In genomic region chr7:131039355-131039762, GRCh38 we compare ENCODE assay signal across 9 cellular contexts.
DNase-seq lines count a peak whose midpoint lies in the region; ATAC-seq and TF ChIP-seq lines count a peak whose summit lies in the region.
"Had no signal": no experiment of that assay in that cellular context is flagged by ENCODE, and none has a peak within 500 bp of the region (broad histone marks: within the 10 kb centered on the region; RNA-seq: fewer than 3 reads in every experiment).

No MANE protein-coding gene starts in this region.

- H3K79me2 ChIP-seq in neural progenitor cell (ENCODE audit: low read depth) = no peaks in the 10 kb centered on the region

- no peak for ATAC-seq in heart left ventricle
- ATAC-seq in Right ventricle myocardium inferior = no peak
- ATAC-seq: naive thymus-derived CD8-positive, alpha-beta T cell had no signal

- no peak overlapping the region for H3K4me2 ChIP-seq in neural progenitor cell

- H3K27ac Mint-ChIP-seq in neural progenitor cell = no peak overlapping the region

- H3K4me1 Mint-ChIP-seq in neural progenitor cell = peaks cover 13% of the 10 kb centered on the region

- peaks cover 8 to 65% (median 41%) of the 10 kb centered on the region in 12 donors for H3K4me1 ChIP-seq in heart left ventricle
- H3K4me1 ChIP-seq in tibial nerve = peaks cover 8 to 76% (median 23%) of the 10 kb centered on the region in 4 donors
- H3K4me1 ChIP-seq in neural progenitor cell = peaks cover 3% of the 10 kb centered on the region

- H3K27me3 ChIP-seq in heart left ventricle = no peaks in the 10 kb centered on the region
- H3K27me3 ChIP-seq in tibial nerve = no peaks in the 10 kb centered on the region
- H3K27me3 ChIP-seq in neural progenitor cell = no peaks in the 10 kb centered on the region

- H3K9me3 ChIP-seq in heart left ventricle (no peaks in the 10 kb centered on the region), tibial nerve (no peaks in the 10 kb centered on the region), neural progenitor cell (ENCODE audit: low read depth) (no peaks in the 10 kb centered on the region)

- no peak for TF ChIP-seq POLR2A in heart left ventricle (IDR thresholded peaks at IDR 0.05)
- TF ChIP-seq POLR2A in tibial nerve (IDR thresholded peaks at IDR 0.05) = no peak

- H3K27ac ChIP-seq in heart left ventricle = peak overlapping the region in 11 of 12 donors; percentile 6 to 72 (median 49)
- H3K27ac ChIP-seq in angular gyrus (ENCODE audit: low read depth, low read length) = peak overlapping the region; percentile 30
- peak overlapping the region; percentile 61 to 92 (median 80) for H3K27ac ChIP-seq in tibial nerve
- H3K27ac ChIP-seq in neural progenitor cell = no peak overlapping the region

- no peaks in the 10 kb centered on the region for H4K20me1 ChIP-seq in neural progenitor cell (ENCODE audit: low read depth)

- no peaks in the 10 kb centered on the region for H3K36me3 Mint-ChIP-seq in neural progenitor cell

- H3K4me3 ChIP-seq in heart left ventricle = peak overlapping the region in 1 of 12 donors; percentile 1
- H3K4me3 ChIP-seq in tibial nerve = peak overlapping the region in 1 of 4 donors; percentile 9
- no peak overlapping the region for H3K4me3 ChIP-seq in neural progenitor cell

- H3K9ac ChIP-seq in neural progenitor cell = no peak overlapping the region

- H3K9me3 Mint-ChIP-seq in neural progenitor cell = no peaks in the 10 kb centered on the region
- H3K9me3 Mint-ChIP-seq: naive thymus-derived CD8-positive, alpha-beta T cell had no signal

- TF ChIP-seq CTCF in heart left ventricle (IDR thresholded peaks at IDR 0.05) (no peak), tibial nerve (IDR thresholded peaks at IDR 0.05) (no peak), neural progenitor cell (IDR thresholded peaks at IDR 0.05) (no peak)

- no peaks in the 10 kb centered on the region for H3F3A ChIP-seq in neural progenitor cell (ENCODE audit: low read depth)

- TF ChIP-seq EP300 in tibial nerve (IDR thresholded peaks at IDR 0.05) = no peak

- H3K36me3 ChIP-seq in heart left ventricle (peaks cover 0 to 9% (median 0%) of the 10 kb centered on the region in 9 donors), tibial nerve (peaks cover 0 to 6% (median 0%) of the 10 kb centered on the region in 3 donors), neural progenitor cell (no peaks in the 10 kb centered on the region)

- peaks cover 4% of the 10 kb centered on the region for H3K27me3 Mint-ChIP-seq in neural progenitor cell (ENCODE audit: insufficient read depth, low read depth)
- H3K27me3 Mint-ChIP-seq: naive thymus-derived CD8-positive, alpha-beta T cell had no signal

- 31 to 45% (median 35%) methylated on average over 2 of the region's 2 CpGs for WGBS in heart left ventricle, 4 donors
- WGBS in tibial nerve, 2 donors = 15 to 18% methylated on average over 2 of the region's 2 CpGs

- intact Hi-C loops in heart left ventricle (cut with DNase I) (loop anchor here in 5 of 10 donors (2.0 to 10.0 kb wide), 4 partner anchors 37 to 143 kb away; no protein-coding TSS in a partner anchor), Right ventricle myocardium inferior (cut with DNase I) (no loop called here)

- DNase-seq in heart left ventricle (no peak), Right ventricle myocardium inferior (ENCODE audit: missing footprints) (no peak), iris pigment epithelial cell (ENCODE audit: low read depth) (peak; percentile 35), tibial nerve (ENCODE audit: low spot score in 2 of 2) (no peak), HT-29 (ENCODE audit: low spot score) (no peak), neural progenitor cell (ENCODE audit: low spot score) (no peak)
- no peak for DNase-seq in activated CD4-positive, alpha-beta T cell treated with anti-CD3 and anti-CD28 coated beads, Interleukin-2, amount 50 U/mL, for 1 hour
- DNase-seq: naive thymus-derived CD8-positive, alpha-beta T cell had no signal

- H2AFZ ChIP-seq in neural progenitor cell (replicated peaks) = no peak overlapping the region

- H3K4me3 Mint-ChIP-seq in neural progenitor cell = no peak overlapping the region
